8 cellular contexts compared by ENCODE assay signal in the genomic region with DNA sequence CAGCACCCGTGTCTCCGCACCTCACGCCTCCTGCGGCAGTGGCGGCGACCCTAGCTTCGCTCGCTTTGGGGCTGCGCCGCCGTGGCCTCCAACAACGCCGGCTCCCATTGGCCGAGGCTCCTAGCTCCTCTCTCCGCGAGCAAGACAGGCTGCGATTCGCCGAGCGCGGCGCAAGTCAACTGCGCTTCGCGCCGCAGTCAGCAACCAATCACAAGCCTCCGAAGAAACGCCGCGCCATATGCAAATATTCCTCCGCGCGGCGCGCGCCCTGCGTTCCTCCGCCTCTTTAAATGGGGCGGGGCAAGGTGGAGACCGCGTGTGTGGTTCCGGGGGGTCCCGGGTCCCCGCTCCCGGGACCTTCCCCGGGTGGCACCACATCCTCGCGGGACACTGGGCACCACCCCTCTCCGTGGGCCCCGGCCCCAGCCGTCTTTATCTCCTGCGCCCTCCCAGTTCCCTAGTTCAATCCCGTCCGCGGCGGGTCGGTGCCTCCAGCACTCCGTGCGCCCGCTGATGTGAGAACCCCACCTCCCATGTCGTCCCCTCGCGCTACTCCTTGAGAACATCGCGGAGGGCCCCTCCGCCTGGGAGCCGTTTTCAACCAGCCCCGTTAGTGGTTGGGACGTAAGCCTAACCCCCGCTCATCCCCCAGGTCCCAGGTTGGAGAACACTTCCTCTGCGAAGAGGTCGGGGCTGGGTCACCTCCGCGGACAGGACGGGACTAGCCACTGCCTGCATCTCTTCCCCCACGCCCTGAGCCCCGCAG. TPM values are rescaled to one million over a fixed set of nuclear protein-coding genes. Genes with fewer than 3 reads are reported as not detected.
DNase-seq lines count a peak whose midpoint lies in the region; ATAC-seq and TF ChIP-seq lines count a peak whose summit lies in the region.

A gene with protein sequence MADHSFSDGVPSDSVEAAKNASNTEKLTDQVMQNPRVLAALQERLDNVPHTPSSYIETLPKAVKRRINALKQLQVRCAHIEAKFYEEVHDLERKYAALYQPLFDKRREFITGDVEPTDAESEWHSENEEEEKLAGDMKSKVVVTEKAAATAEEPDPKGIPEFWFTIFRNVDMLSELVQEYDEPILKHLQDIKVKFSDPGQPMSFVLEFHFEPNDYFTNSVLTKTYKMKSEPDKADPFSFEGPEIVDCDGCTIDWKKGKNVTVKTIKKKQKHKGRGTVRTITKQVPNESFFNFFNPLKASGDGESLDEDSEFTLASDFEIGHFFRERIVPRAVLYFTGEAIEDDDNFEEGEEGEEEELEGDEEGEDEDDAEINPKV (minus strand): TSS at position 96 of the 766 bp plus-strand sequence. CDS start 13,109 bp downstream, outside the sequence.

- DNase-seq in AG20443 (ENCODE audit: low spot score) (peak; percentile 99), NCI-H510A (lab: John Stamatoyannopoulos, UW) (peak; percentile 87), chondrocyte (ENCODE audit: low spot score) (peak; percentile 99), kidney epithelial cell (ENCODE audit: low read depth) (peak; percentile 88)
- peak; percentile 95 for DNase-seq in activated CD4-positive, alpha-beta T cell treated with anti-CD3 and anti-CD28 coated beads for 1 hour
- DNase-seq in stimulated activated CD4-positive, alpha-beta T cell treated with anti-CD3 and anti-CD28 coated beads, Interleukin-15, amount 100 ng/mL, for 48 hours (ENCODE audit: low read depth in 2 of 2): peak; percentile 92 to 94

- H3K4me3 Mint-ChIP-seq in chondrocyte (ENCODE audit: unreplicated experiment): peak within 1 kb of the TSS; percentile 96

- H3K9me3 Mint-ChIP-seq in chondrocyte (ENCODE audit: low read depth): no peaks in the 10 kb centered on the region

- H3K27ac Mint-ChIP-seq in chondrocyte (ENCODE audit: unreplicated experiment): peak within 1 kb of the TSS; percentile 98

- TF ChIP-seq CTCF in chondrocyte (IDR thresholded peaks at IDR 0.05): no peak
- no peak for TF ChIP-seq CTCF in kidney epithelial cell (IDR thresholded peaks at IDR 0.05; ENCODE audit: insufficient read depth, low read length, poor library complexity, severe bottlenecking)

- peaks cover 40% of the 10 kb centered on the region for H3K4me1 Mint-ChIP-seq in chondrocyte (ENCODE audit: low read depth)

- ATAC-seq in HG03432 (IDR thresholded peaks at IDR 0.05; ENCODE audit: unreplicated experiment): peak; percentile 87

- H3K27me3 Mint-ChIP-seq in chondrocyte (ENCODE audit: low read depth): no peaks in the 10 kb centered on the region

- H3K36me3 Mint-ChIP-seq in chondrocyte (ENCODE audit: low read depth): peaks cover 2% of the 10 kb centered on the region

- H3K36me3 ChIP-seq in kidney epithelial cell (ENCODE audit: control insufficient read depth, insufficient read depth, low read length): no peaks in the 10 kb centered on the region

- TF ChIP-seq POLR2A in GM19099 (IDR thresholded peaks at IDR 0.05; ENCODE audit: extremely low read depth, insufficient read length, low read depth): peak; percentile 81

- H3K27me3 ChIP-seq in kidney epithelial cell (ENCODE audit: control insufficient read depth, insufficient read depth, low read length): no peaks in the 10 kb centered on the region

- peak within 1 kb of the TSS; percentile 76 for H3K4me3 ChIP-seq in kidney epithelial cell (ENCODE audit: low read depth, low read length)

RNA-seq across cellular contexts. Expression of the gene that starts here (rescaled TPM):
- total RNA-seq in chondrocyte (83.5 to 135 TPM (median 89.5 TPM) in 3 replicates), kidney epithelial cell (109 and 121 TPM in 2 replicates)

Comparison
In these comparisons a context has a peak if more than half of its experiments do, and no peak if none do; other contexts are left out.
1. Peak in every context shown above with its lines: DNase-seq, ATAC-seq and H3K4me3 ChIP-seq.